In genomic region chr7:30224511-30225031, GRCh38 we compare ENCODE assay signal across 8 cellular contexts. TPM values are rescaled to one million over a fixed set of nuclear protein-coding genes. Genes with fewer than 3 reads are reported as not detected.
A peak's percentile ranks its signal among the peaks of the same experiment; 100 is the strongest.
DNase-seq lines count a peak whose midpoint lies in the region; ATAC-seq and TF ChIP-seq lines count a peak whose summit lies in the region.

No MANE protein-coding gene starts in this region.

- peaks cover 3% of the 10 kb centered on the region; the same call in 1 of the 2 replicates for H3K9me3 ChIP-seq in HAP-1

- H3K4me3 ChIP-seq in kidney epithelial cell (ENCODE audit: low read depth, low read length) = no peak overlapping the region
- no peak overlapping the region for H3K4me3 ChIP-seq in HAP-1

- H3K27me3 ChIP-seq in kidney epithelial cell (ENCODE audit: control insufficient read depth, insufficient read depth, low read length) (no peaks in the 10 kb centered on the region), HAP-1 (ENCODE audit: low read depth) (no peaks in the 10 kb centered on the region)

- in situ Hi-C loops in ACHN (cut with HindIII; ENCODE audit: low pct_ligation_motif_present, low pct_unique_long_range_greater_than_20kb, low sequenced_read_pairs) = no loop called here
- in situ Hi-C loops in HAP-1 (cut with MboI; ENCODE audit: low sequenced_read_pairs) = no loop called here

- H3K4me1 Mint-ChIP-seq in progenitor cell of endocrine pancreas (ENCODE audit: low read depth) = peaks cover 17% of the 10 kb centered on the region

- no peaks in the 10 kb centered on the region for H3K36me3 Mint-ChIP-seq in progenitor cell of endocrine pancreas (ENCODE audit: insufficient read depth)

- H3K4me3 Mint-ChIP-seq in progenitor cell of endocrine pancreas (ENCODE audit: low read depth) = no peak overlapping the region

- no peak overlapping the region for H3K27ac Mint-ChIP-seq in progenitor cell of endocrine pancreas

- DNase-seq in CMK (ENCODE audit: low read depth) (peak; percentile 20), SKM-1 (lab: John Stamatoyannopoulos, UW; ENCODE audit: unreplicated experiment) (peak; percentile 10), kidney epithelial cell (ENCODE audit: low read depth) (peak; percentile 31), ACHN (no peak), HAP-1 (ENCODE audit: low spot score in 2 of 2) (no peak), progenitor cell of endocrine pancreas (ENCODE audit: low spot score, unreplicated experiment) (no peak), DMS 273 (lab: John Stamatoyannopoulos, UW; ENCODE audit: unreplicated experiment) (no peak)

- peaks cover 8% of the 10 kb centered on the region for H3K9me3 Mint-ChIP-seq in progenitor cell of endocrine pancreas (ENCODE audit: low read depth)

- no peaks in the 10 kb centered on the region for H3K4me1 ChIP-seq in HAP-1

- H3K36me3 ChIP-seq in kidney epithelial cell (ENCODE audit: control insufficient read depth, insufficient read depth, low read length) = no peaks in the 10 kb centered on the region
- H3K36me3 ChIP-seq in HAP-1 (replicated peaks) = no peaks in the 10 kb centered on the region

- peaks cover 3% of the 10 kb centered on the region for H3K27me3 Mint-ChIP-seq in progenitor cell of endocrine pancreas

- peak; percentile 50 for ATAC-seq in HG02759 (IDR thresholded peaks at IDR 0.05; ENCODE audit: unreplicated experiment)

- TF ChIP-seq CTCF in kidney epithelial cell (IDR thresholded peaks at IDR 0.05; ENCODE audit: insufficient read depth, low read length, poor library complexity, severe bottlenecking) = no peak
- no peak for TF ChIP-seq CTCF in progenitor cell of endocrine pancreas (IDR thresholded peaks at IDR 0.05; ENCODE audit: unreplicated experiment)

RNA-seq across cellular contexts. Expression of gene ZNRF2, which starts 59.8 kb away (rescaled TPM):
- 11.0 and 11.2 TPM in 2 replicates for total RNA-seq in kidney epithelial cell
- 13.8 and 14.4 TPM in 2 replicates for total RNA-seq in progenitor cell of endocrine pancreas

Comparison
In these comparisons a context has a peak if more than half of its experiments do, and no peak if none do; other contexts are left out.
1. DNase-seq: peak in CMK (single experiment), SKM-1 (single experiment) and kidney epithelial cell (single experiment); none in ACHN (single experiment), HAP-1 (0 of 2), progenitor cell of endocrine pancreas (single experiment) and DMS 273 (single experiment).